ENCODE assay signal across 17 cellular contexts in the genomic region with DNA sequence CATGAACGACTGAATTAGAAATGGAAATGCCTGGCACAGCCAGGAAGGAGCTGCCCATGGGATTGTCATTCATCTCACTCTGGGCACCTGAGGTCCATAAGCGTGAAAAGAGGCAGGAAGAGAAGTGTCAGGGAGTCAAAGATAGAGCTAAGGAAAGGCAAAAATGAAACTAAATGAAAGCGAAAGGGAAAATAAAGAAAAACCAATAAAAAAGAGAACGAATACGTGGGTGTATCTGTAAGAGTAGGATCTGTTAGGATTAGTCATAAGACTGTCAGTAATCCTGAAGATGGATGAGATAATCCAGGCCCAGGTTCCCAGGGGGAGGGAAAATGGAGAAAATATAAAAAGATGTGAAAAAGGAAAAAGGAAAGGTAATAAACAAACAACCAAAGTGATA. TPM values are rescaled to one million over a fixed set of nuclear protein-coding genes. Genes with fewer than 3 reads are reported as not detected.
DNase-seq lines count a peak whose midpoint lies in the region; ATAC-seq and TF ChIP-seq lines count a peak whose summit lies in the region.
"Had no signal": no experiment of that assay in that cellular context is flagged by ENCODE, and none has a peak within 500 bp of the region (broad histone marks: within the 10 kb centered on the region; RNA-seq: fewer than 3 reads in every experiment).

No MANE protein-coding gene starts in this region.

- no TSS peak for BruUV-seq in PC-9 (replicated peaks; lab: Mats Ljungman, UMichigan)

- 0 out of 2 replicates have a peak overlapping the region, but pooled peaks have one; percentile 3 for H3K27ac ChIP-seq in ACC112 (ENCODE audit: low read depth, low read length)
- H3K27ac ChIP-seq in PC-9: no peak overlapping the region
- no peak overlapping the region for H3K27ac ChIP-seq in foreskin keratinocyte
- H3K27ac ChIP-seq in SJCRH30: no peak overlapping the region
- H3K27ac ChIP-seq: SJSA1 had no signal

- no peaks in the 10 kb centered on the region for H3F3A ChIP-seq in PC-9 (ENCODE audit: insufficient read depth, low read depth)

- H3K9me3 ChIP-seq in PC-9 (ENCODE audit: insufficient read depth, low read depth) (no peaks in the 10 kb centered on the region), SJCRH30 (replicated peaks) (0 out of 2 replicates have a peak, but pooled peaks cover 3% of the 10 kb centered on the region)
- H3K9me3 ChIP-seq: SJSA1 had no signal

- ATAC-seq in foreskin keratinocyte (peak; percentile 32), HG03045 (IDR thresholded peaks at IDR 0.05; ENCODE audit: unreplicated experiment) (no peak)
- ATAC-seq: GM23338 had no signal

- H3K4me3 ChIP-seq in ACC112 (ENCODE audit: low read depth, low read length): peak overlapping the region; percentile 50
- no peak overlapping the region for H3K4me3 ChIP-seq in PC-9
- no peak overlapping the region for H3K4me3 ChIP-seq in SJCRH30
- H3K4me3 ChIP-seq: GM23338, SJSA1 had no signal

- intact Hi-C loops in PC-9 (cut with micrococcal nuclease; ENCODE audit: unreplicated experiment): no loop called here

- H3K4me1 ChIP-seq in ACC112 (ENCODE audit: control insufficient read depth, insufficient read depth, low read length, unreplicated experiment) (peaks cover 13% of the 10 kb centered on the region), PC-9 (replicated peaks; ENCODE audit: insufficient read depth) (no peaks in the 10 kb centered on the region), foreskin keratinocyte (no peaks in the 10 kb centered on the region), SJCRH30 (no peaks in the 10 kb centered on the region)

- H3K9me2 ChIP-seq in PC-9 (ENCODE audit: insufficient read depth): no peaks in the 10 kb centered on the region

- POLR2A ChIA-PET in PC-9 (lab: Charles Lee; ENCODE audit: unreplicated experiment): no interaction called here

- no peaks in the 10 kb centered on the region for H4K20me1 ChIP-seq in PC-9 (ENCODE audit: insufficient read depth)

- DNase-seq in GM03348 (ENCODE audit: low spot score) (peak; percentile 52), PC-9 (no peak), foreskin keratinocyte (no peak), NCI-H146 treated with DMSO at 0.1 percent for 48 hours (lab: John Stamatoyannopoulos, UW; ENCODE audit: unreplicated experiment) (no peak), SJCRH30 (no peak), NCI-H1105 treated with DMSO at 0.1 percent for 48 hours (lab: John Stamatoyannopoulos, UW) (no peak)
- DNase-seq: activated naive CD4-positive, alpha-beta T cell treated with anti-CD3 and anti-CD28 coated beads, Interleukin-2, amount 10 ng/mL, durations not matched to agents 7 days and 5 days; cerebellar nuclear complex; NCI-H1694; NCI-H526; stimulated activated CD4-positive, alpha-beta T cell treated with anti-CD3 and anti-CD28 coated beads, Interleukin-4, amount 100 ng/mL, for 1 hour; stimulated activated naive CD4-positive, alpha-beta T cell had no signal

- CTCF ChIA-PET in PC-9 (lab: Charles Lee): no interaction called here

- H3K4me2 ChIP-seq in PC-9: 0 out of 2 replicates have a peak overlapping the region, but pooled peaks have one; percentile 7
- H3K4me2 ChIP-seq: GM23338 had no signal

- TF ChIP-seq CTCF in PC-9 (conservative IDR thresholded peaks at IDR 0.05): no peak
- no peak for TF ChIP-seq CTCF in foreskin keratinocyte (conservative IDR thresholded peaks at IDR 0.05)

- H2AFZ ChIP-seq in ACC112 (ENCODE audit: low read length, unreplicated experiment): no peak overlapping the region
- H2AFZ ChIP-seq in PC-9: no peak overlapping the region
- H2AFZ ChIP-seq: GM23338 had no signal

- H3K79me2 ChIP-seq in ACC112 (ENCODE audit: control insufficient read depth, insufficient read depth, low read length, unreplicated experiment): peaks cover 50% of the 10 kb centered on the region
- no peaks in the 10 kb centered on the region for H3K79me2 ChIP-seq in PC-9 (ENCODE audit: low read depth)

- H3K27me3 ChIP-seq in ACC112 (ENCODE audit: insufficient read depth, low read length): no peaks in the 10 kb centered on the region
- peaks cover 42% of the 10 kb centered on the region for H3K27me3 ChIP-seq in PC-9 (ENCODE audit: insufficient read depth, low read depth)
- no peaks in the 10 kb centered on the region for H3K27me3 ChIP-seq in foreskin keratinocyte
- H3K27me3 ChIP-seq in SJCRH30: no peaks in the 10 kb centered on the region
- H3K27me3 ChIP-seq: SJSA1 had no signal

- H3K36me3 ChIP-seq in ACC112 (ENCODE audit: insufficient read depth, low read length) (peaks cover 8% of the 10 kb centered on the region), PC-9 (ENCODE audit: low read depth) (no peaks in the 10 kb centered on the region), SJCRH30 (peaks cover 76% of the 10 kb centered on the region)

RNA-seq across cellular contexts. Expression of a gene that starts 23.5 kb away (rescaled TPM):
- not detected in 2 replicates for total RNA-seq in PC-9 (2021)
- 5.3 and 7.8 TPM in 2 replicates for total RNA-seq in foreskin keratinocyte
- polyA plus RNA-seq in foreskin keratinocyte: 7.7 and 10.4 TPM in 2 replicates
- 241 and 419 TPM in 2 replicates for total RNA-seq in SJCRH30 (2014; rRNA removed; shearing (Covaris generic))
- total RNA-seq: GM23338 had no signal
- polyA plus RNA-seq: GM23338 had no signal

RNA-seq across cellular contexts. Expression of a gene that starts 54.1 kb away (rescaled TPM):
- not detected in 2 replicates for total RNA-seq in PC-9 (2021)
- not detected in 2 replicates for total RNA-seq in foreskin keratinocyte
- not detected in 2 replicates for polyA plus RNA-seq in foreskin keratinocyte
- total RNA-seq in SJCRH30 (2014; rRNA removed; shearing (Covaris generic)): 0.08 and 0.34 TPM in 2 replicates
- total RNA-seq: GM23338, pulmonary artery endothelial cell, SJSA1 had no signal
- polyA plus RNA-seq: GM23338 had no signal

Comparison
In these comparisons a context has a peak if more than half of its experiments do, and no peak if none do; other contexts are left out.
1. RNA of a gene that starts 23.5 kb away (total RNA-seq): 241 to 419 TPM in SJCRH30; 5.3 to 7.8 TPM in foreskin keratinocyte and not detected in PC-9; every median in the first group is over 10 times any median in the second.